In genomic region chrX:143581260-143581659, GRCh38 we compare ENCODE assay signal across 1 cellular context.
TF ChIP-seq lines count a peak whose summit lies in the region.

No MANE protein-coding gene starts in this region.

TF ChIP-seq in GM12878, 131 proteins besides CTCF, POLR2A, EP300 and RAD21 (continued from another document):
- TF ChIP-seq MXI1 (IDR thresholded peaks at IDR 0.05; ENCODE audit: low read depth, low read length) (no peak), JUNB (IDR thresholded peaks at IDR 0.05) (no peak), ZNF24 (IDR thresholded peaks at IDR 0.05) (no peak), CBX5 (IDR thresholded peaks at IDR 0.05; ENCODE audit: low read depth) (no peak), DPF2 (IDR thresholded peaks at IDR 0.05) (no peak), SREBF2 (IDR thresholded peaks at IDR 0.05; ENCODE audit: low read length) (no peak), ATF2 (IDR thresholded peaks at IDR 0.05; ENCODE audit: low read length) (no peak), PAX5 (IDR thresholded peaks at IDR 0.05; ENCODE audit: borderline replicate concordance, low read depth, low read length) (no peak), TAF1 (IDR thresholded peaks at IDR 0.05; ENCODE audit: borderline replicate concordance, low read depth, low read length) (no peak), CHD4 (IDR thresholded peaks at IDR 0.05) (no peak), E4F1 (IDR thresholded peaks at IDR 0.05; ENCODE audit: borderline replicate concordance, partially characterized antibody) (no peak), RFX5 (IDR thresholded peaks at IDR 0.05; ENCODE audit: low read depth, low read length) (no peak), KAT2A (conservative IDR thresholded peaks at IDR 0.05; ENCODE audit: control insufficient read depth, low read depth, low read length) (no peak), SP1 (IDR thresholded peaks at IDR 0.05; ENCODE audit: low read depth, low read length) (no peak), CEBPB (IDR thresholded peaks at IDR 0.05; ENCODE audit: borderline replicate concordance in 1 of 2, low read depth in 2 of 2, low read length in 2 of 2) (no peak), IRF3 (IDR thresholded peaks at IDR 0.05) (no peak), FOXK2 (IDR thresholded peaks at IDR 0.05) (no peak)
